In genomic region chr5:178232920-178233429, GRCh38 we compare ENCODE assay signal across 8 cellular contexts. TPM values are rescaled to one million over a fixed set of nuclear protein-coding genes. Genes with fewer than 3 reads are reported as not detected.
A peak's percentile ranks its signal among the peaks of the same experiment; 100 is the strongest.
DNase-seq lines count a peak whose midpoint lies in the region; ATAC-seq, FAIRE-seq and TF ChIP-seq lines count a peak whose summit lies in the region.

No MANE protein-coding gene starts in this region.

- H3K36me3 Mint-ChIP-seq in naive thymus-derived CD4-positive, alpha-beta T cell, result peaks cover 4 to 29% (median 19%) of the 10 kb centered on the region in 5 donors

- H3K4me1 Mint-ChIP-seq in naive thymus-derived CD4-positive, alpha-beta T cell, result peaks cover 32 to 73% (median 56%) of the 10 kb centered on the region in 7 donors

- H3K4me3 ChIP-seq in BJ (ENCODE audit: low read depth, low read length) (peak overlapping the region; percentile 77), bronchial epithelial cell (ENCODE audit: low read depth, low read length) (peak overlapping the region; percentile 68)
- peak overlapping the region; percentile 63 for H3K4me3 ChIP-seq in naive thymus-derived CD4-positive, alpha-beta T cell (ENCODE audit: low read length)

- peaks cover 0 to 3% (median 0%) of the 10 kb centered on the region in 11 donors for H3K9me3 Mint-ChIP-seq in naive thymus-derived CD4-positive, alpha-beta T cell

- H3K9me3 ChIP-seq in naive thymus-derived CD4-positive, alpha-beta T cell (ENCODE audit: control insufficient read depth in 2 of 3, low read length in 3 of 3), result no peaks in the 10 kb centered on the region

- H3K27ac Mint-ChIP-seq in naive thymus-derived CD4-positive, alpha-beta T cell, result peak overlapping the region; percentile 75 to 92 (median 86)

- H3K4me1 ChIP-seq in naive thymus-derived CD4-positive, alpha-beta T cell (ENCODE audit: control insufficient read depth in 2 of 2, insufficient read depth in 2 of 2, low read length in 2 of 2), result peaks cover 35 to 45% of the 10 kb centered on the region in 2 donors

- CTCF ChIA-PET in BJ (lab: Yijun Ruan, JAX), result no interaction called here
- CTCF ChIA-PET in naive thymus-derived CD4-positive, alpha-beta T cell (lab: Charles Lee), result interaction anchor here (1.7 kb wide), 1 partner anchor 317 kb away, joined by 5 read pairs; no protein-coding TSS in a partner anchor

- H3K27me3 ChIP-seq in BJ (ENCODE audit: control insufficient read depth, insufficient read depth, low read length) (no peaks in the 10 kb centered on the region), bronchial epithelial cell (ENCODE audit: control insufficient read depth, insufficient read depth, low read length) (no peaks in the 10 kb centered on the region)
- no peaks in the 10 kb centered on the region for H3K27me3 ChIP-seq in naive thymus-derived CD4-positive, alpha-beta T cell (ENCODE audit: control insufficient read depth in 2 of 2, insufficient read depth in 2 of 2, low read length in 2 of 2)

- DNase-seq in BJ (ENCODE audit: low read depth) (no peak), bronchial epithelial cell (ENCODE audit: low read depth) (no peak), NCI-H2227 (lab: John Stamatoyannopoulos, UW; ENCODE audit: unreplicated experiment) (no peak), NCI-H1048 (lab: John Stamatoyannopoulos, UW) (no peak)
- DNase-seq in naive thymus-derived CD4-positive, alpha-beta T cell, result no peak

- peak overlapping the region; percentile 95 for H3K27ac ChIP-seq in naive thymus-derived CD4-positive, alpha-beta T cell (ENCODE audit: low read depth, low read length)

- POLR2A ChIA-PET in BJ (lab: Charles Lee), result no interaction called here
- POLR2A ChIA-PET in naive thymus-derived CD4-positive, alpha-beta T cell (lab: Charles Lee), result interaction anchor here (0.7 to 3.0 kb wide), 7 partner anchors 8 to 392 kb away, joined by 3 to 16 read pairs (median 3); partner anchors contain the start of gene HNRNPAB

- H3K36me3 ChIP-seq in BJ (ENCODE audit: control insufficient read depth, insufficient read depth, low read length) (peaks cover 8% of the 10 kb centered on the region), bronchial epithelial cell (ENCODE audit: control insufficient read depth, insufficient read depth, low read length) (peaks cover 8% of the 10 kb centered on the region)
- H3K36me3 ChIP-seq in naive thymus-derived CD4-positive, alpha-beta T cell (ENCODE audit: control insufficient read depth in 2 of 3, insufficient read depth in 3 of 3, low read length in 3 of 3), result peaks cover 0 to 36% (median 7%) of the 10 kb centered on the region in 3 experiments

- intact Hi-C loops in naive thymus-derived CD4-positive, alpha-beta T cell (cut with micrococcal nuclease), result loop anchor here (1.0 to 10.0 kb wide), 6 partner anchors 29 to 1322 kb away; partner anchors contain the start of genes CLK4 (in 2 of the 2), HNRNPAB (in 2 of the 2), RUFY1 (in 1 of the 2) and ZNF879 (in 1 of the 2)

- ATAC-seq in HG03354 (IDR thresholded peaks at IDR 0.05; ENCODE audit: poor library complexity, severe bottlenecking, unreplicated experiment), result peak; percentile 0
- ATAC-seq in naive thymus-derived CD4-positive, alpha-beta T cell, result no peak
- ATAC-seq in HG02852 (IDR thresholded peaks at IDR 0.05; ENCODE audit: unreplicated experiment), result no peak
- ATAC-seq in GM19035 (IDR thresholded peaks at IDR 0.05; ENCODE audit: unreplicated experiment), result no peak

- FAIRE-seq in bronchial epithelial cell (lab: Jason Lieb, UNC), result no peak

- peak overlapping the region; percentile 70 to 90 (median 78) for H3K4me3 Mint-ChIP-seq in naive thymus-derived CD4-positive, alpha-beta T cell

- TF ChIP-seq CTCF in BJ (IDR thresholded peaks at IDR 0.05; ENCODE audit: insufficient read depth, low read depth, low read length) (no peak), bronchial epithelial cell (IDR thresholded peaks at IDR 0.05; ENCODE audit: insufficient read depth, low read length, severe bottlenecking) (no peak)

- H3K27me3 Mint-ChIP-seq in naive thymus-derived CD4-positive, alpha-beta T cell, result no peaks in the 10 kb centered on the region

RNA-seq across cellular contexts. Expression of gene PHYKPL, which starts 0.4 kb away (rescaled TPM):
- 34.3 and 48.5 TPM in 2 replicates for polyA plus RNA-seq in BJ (2011; rRNA removed)
- 42.6 and 56.9 TPM in 2 replicates for polyA minus RNA-seq in BJ (2011; rRNA and poly(A)+ RNA removed)
- 29.2 and 40.6 TPM in 2 replicates for total RNA-seq in bronchial epithelial cell
- total RNA-seq in naive thymus-derived CD4-positive, alpha-beta T cell, result 100 to 1,000 TPM; 107 to 265 (median 176) TPM
- 10 to 100 TPM; 38.8 to 50.2 TPM for polyA plus RNA-seq in naive thymus-derived CD4-positive, alpha-beta T cell

RNA-seq across cellular contexts. Expression of gene HNRNPAB, which starts 28.6 kb away (rescaled TPM):
- 59.3 and 80.3 TPM in 2 replicates for polyA plus RNA-seq in BJ (2011; rRNA removed)
- 19.9 and 28.9 TPM in 2 replicates for polyA minus RNA-seq in BJ (2011; rRNA and poly(A)+ RNA removed)
- 67.4 and 71.3 TPM in 2 replicates for total RNA-seq in bronchial epithelial cell
- total RNA-seq in naive thymus-derived CD4-positive, alpha-beta T cell, result 100 to 1,000 TPM in 1 of 5 experiments, 10 to 100 TPM in 4; 68.9 to 197 (median 82.6) TPM
- 10 to 100 TPM; 40.6 to 62.4 TPM for polyA plus RNA-seq in naive thymus-derived CD4-positive, alpha-beta T cell

RNA-seq across cellular contexts. Expression of gene GMCL2, which starts 45.8 kb away (rescaled TPM):
- not detected in 2 replicates for polyA plus RNA-seq in BJ (2011; rRNA removed)
- not detected in 2 replicates for polyA minus RNA-seq in BJ (2011; rRNA and poly(A)+ RNA removed)
- total RNA-seq in bronchial epithelial cell, result not detected in 2 replicates
- not detected for total RNA-seq in naive thymus-derived CD4-positive, alpha-beta T cell
- polyA plus RNA-seq in naive thymus-derived CD4-positive, alpha-beta T cell, result not detected
